In genomic region chr9:13759624-13760023, GRCh38 we compare ENCODE assay signal across 24 cellular contexts.
"Had no signal": no experiment of that assay in that cellular context is flagged by ENCODE, and none has a peak within 500 bp of the region (broad histone marks: within the 10 kb centered on the region; RNA-seq: fewer than 3 reads in every experiment).

No MANE protein-coding gene starts in this region.

- H3K4me1 Mint-ChIP-seq: activated CD4-positive, alpha-beta T cell treated with anti-CD3 and anti-CD28 coated beads, Interleukin-2, amount 10 ng/mL, durations not matched to agents 7 days and 5 days; T-cell had no signal

- DNase-seq: activated CD4-positive, alpha-beta memory T cell treated with anti-CD3 and anti-CD28 coated beads for 36 hours; activated CD4-positive, alpha-beta T cell treated with anti-CD3 and anti-CD28 coated beads, Interleukin-2, amount 10 ng/mL, durations not matched to agents 7 days and 5 days; activated CD4-positive, CD25-positive, alpha-beta regulatory T cell; activated CD8-positive, alpha-beta memory T cell treated with anti-CD3 and anti-CD28 coated beads for 24 hours; activated effector memory CD4-positive, alpha-beta T cell treated with anti-CD3 and anti-CD28 coated beads, Interleukin-2, amount 50 U/mL, for 16 hours; activated naive CD4-positive, alpha-beta T cell treated with Interleukin-2 at 50 U/mL for 16 hours; activated T-cell treated with anti-CD3 and anti-CD28 coated beads, Interleukin-2, amount 50 U/mL, for 4 hours; amygdala; brain microvascular endothelial cell; MG63; MV-4-11; NCI-H1092 treated with DMSO at 0.1 percent for 48 hours; NCI-H1436; NCI-H187; NCI-H2081 treated with DMSO at 0.1 percent for 48 hours; NCI-H2171 treated with DMSO at 0.1 percent for 48 hours; NCI-H226; NCI-H510A treated with DMSO at 0.1 percent for 48 hours; PC-9; SIG-M5; T-cell; T-helper 2 cell; T1000 had no signal

- H3K27me3 Mint-ChIP-seq: activated CD4-positive, alpha-beta memory T cell treated with anti-CD3 and anti-CD28 coated beads for 36 hours; activated CD4-positive, alpha-beta T cell treated with anti-CD3 and anti-CD28 coated beads, Interleukin-2, amount 10 ng/mL, durations not matched to agents 7 days and 5 days; activated naive CD8-positive, alpha-beta T cell; T-cell had no signal

- H3K4me3 Mint-ChIP-seq: activated CD4-positive, alpha-beta memory T cell treated with anti-CD3 and anti-CD28 coated beads for 36 hours; activated CD4-positive, alpha-beta T cell treated with anti-CD3 and anti-CD28 coated beads, Interleukin-2, amount 10 ng/mL, durations not matched to agents 7 days and 5 days; activated naive CD8-positive, alpha-beta T cell; activated T-cell treated with anti-CD3 and anti-CD28 coated beads, Interleukin-2, amount 50 U/mL, for 4 hours; T-cell had no signal

- ATAC-seq: activated T-cell treated with anti-CD3 and anti-CD28 coated beads, Interleukin-2, amount 50 U/mL, for 4 hours; T-cell had no signal

- H3K9me3 Mint-ChIP-seq: activated CD4-positive, alpha-beta memory T cell treated with anti-CD3 and anti-CD28 coated beads for 36 hours; activated CD4-positive, alpha-beta T cell treated with anti-CD3 and anti-CD28 coated beads, Interleukin-2, amount 10 ng/mL, durations not matched to agents 7 days and 5 days had no signal

- H3K36me3 Mint-ChIP-seq: activated CD4-positive, alpha-beta memory T cell treated with anti-CD3 and anti-CD28 coated beads for 36 hours; activated naive CD8-positive, alpha-beta T cell; T-cell had no signal

- H3K27ac Mint-ChIP-seq: activated CD4-positive, alpha-beta memory T cell treated with anti-CD3 and anti-CD28 coated beads for 36 hours; activated CD4-positive, alpha-beta T cell treated with anti-CD3 and anti-CD28 coated beads, Interleukin-2, amount 10 ng/mL, durations not matched to agents 7 days and 5 days; activated naive CD8-positive, alpha-beta T cell; T-cell had no signal
